ENCODE assay signal across 1 cellular context in genomic region chr13:110540871-110541525, GRCh38.
TF ChIP-seq lines count a peak whose summit lies in the region.

No MANE protein-coding gene starts in this region.

TF ChIP-seq in SK-N-SH treated with all-trans-retinoic acid at 6 μM for 48 hours, 23 proteins besides CTCF, POLR2A, EP300 and RAD21 (continued from another document):
- no peak for TF ChIP-seq PATZ1 (CRISPR knock-in tag; IDR thresholded peaks at IDR 0.05; ENCODE audit: borderline replicate concordance)
- TF ChIP-seq ZC3H10 (CRISPR knock-in tag; IDR thresholded peaks at IDR 0.05), result no peak
- TF ChIP-seq ZNF70 (CRISPR knock-in tag; IDR thresholded peaks at IDR 0.05), result no peak
- TF ChIP-seq OSR1 (CRISPR knock-in tag; IDR thresholded peaks at IDR 0.05), result no peak
- no peak for TF ChIP-seq BACH2 (CRISPR knock-in tag; IDR thresholded peaks at IDR 0.05; ENCODE audit: borderline replicate concordance)
- TF ChIP-seq CSDC2 (CRISPR knock-in tag; IDR thresholded peaks at IDR 0.05), result no peak
- TF ChIP-seq ZNF8 (CRISPR knock-in tag; IDR thresholded peaks at IDR 0.05), result no peak
- no peak for TF ChIP-seq ZFP3 (CRISPR knock-in tag; IDR thresholded peaks at IDR 0.05)
